ENCODE assay signal across 1 cellular context in genomic region chr10:94107191-94107590, GRCh38.
TF ChIP-seq lines count a peak whose summit lies in the region.

No MANE protein-coding gene starts in this region.

TF ChIP-seq in A549, 52 proteins besides CTCF, POLR2A, EP300 and RAD21 (continued from another document):
- TF ChIP-seq SMC3 (IDR thresholded peaks at IDR 0.05), result no peak
- TF ChIP-seq HOXA7 (CRISPR knock-in tag; IDR thresholded peaks at IDR 0.05), result no peak
- TF ChIP-seq MAZ (IDR thresholded peaks at IDR 0.05; ENCODE audit: borderline replicate concordance, low read depth, low read length), result no peak
- TF ChIP-seq RFX5 (IDR thresholded peaks at IDR 0.05), result no peak
- no peak for TF ChIP-seq CHD2 (IDR thresholded peaks at IDR 0.05; ENCODE audit: low read length, partially characterized antibody)
